Comparison of ENCODE assay signal across 1 cellular context in the genomic region with DNA sequence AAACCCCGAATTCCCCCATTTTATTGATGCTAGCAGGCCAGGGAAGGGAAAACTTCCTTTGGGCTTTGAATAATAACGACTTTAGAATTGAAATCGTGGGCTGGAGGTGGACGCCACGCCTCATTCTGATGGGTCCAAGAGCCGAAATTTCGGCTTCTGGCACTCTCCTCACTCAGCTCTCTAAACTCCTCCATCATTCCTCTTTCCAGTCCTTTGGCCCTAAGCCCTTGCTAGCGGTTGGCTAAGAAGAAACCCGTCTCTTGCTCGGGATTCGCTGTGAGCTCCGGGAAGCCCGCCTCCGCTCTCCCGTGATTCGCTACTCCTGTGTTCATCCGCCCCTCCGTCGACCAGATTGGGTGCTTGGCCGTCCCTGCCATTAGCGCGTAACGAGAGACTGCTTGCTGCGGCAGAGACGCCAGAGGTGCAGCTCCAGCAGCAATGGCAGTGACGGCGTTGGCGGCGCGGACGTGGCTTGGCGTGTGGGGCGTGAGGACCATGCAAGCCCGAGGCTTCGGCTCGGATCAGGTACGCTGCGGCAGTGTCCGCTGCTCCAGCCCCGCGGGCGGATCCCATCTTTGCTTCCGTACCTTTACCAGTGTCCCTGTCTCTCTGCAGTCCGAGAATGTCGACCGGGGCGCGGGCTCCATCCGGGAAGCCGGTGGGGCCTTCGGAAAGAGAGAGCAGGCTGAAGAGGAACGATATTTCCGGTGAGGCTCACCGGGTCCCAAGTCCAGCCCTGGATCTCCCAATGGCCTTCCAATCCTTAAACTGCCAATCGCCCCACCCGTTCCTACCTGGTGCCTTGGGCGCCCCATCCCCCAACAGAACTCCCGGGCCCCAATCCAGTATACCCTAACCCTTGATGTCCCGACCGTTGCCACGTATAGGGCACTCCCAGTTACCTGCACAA.
TF ChIP-seq lines count a peak whose summit lies in the region.

A gene (plus strand): TSS at position 379 of the 910 bp plus-strand sequence. CDS start 60 bp downstream, at position 439.

TF ChIP-seq in K562, 482 proteins besides CTCF, POLR2A, EP300 and RAD21 (continued from another document and continues in another):
- TF ChIP-seq, protein P1, sequence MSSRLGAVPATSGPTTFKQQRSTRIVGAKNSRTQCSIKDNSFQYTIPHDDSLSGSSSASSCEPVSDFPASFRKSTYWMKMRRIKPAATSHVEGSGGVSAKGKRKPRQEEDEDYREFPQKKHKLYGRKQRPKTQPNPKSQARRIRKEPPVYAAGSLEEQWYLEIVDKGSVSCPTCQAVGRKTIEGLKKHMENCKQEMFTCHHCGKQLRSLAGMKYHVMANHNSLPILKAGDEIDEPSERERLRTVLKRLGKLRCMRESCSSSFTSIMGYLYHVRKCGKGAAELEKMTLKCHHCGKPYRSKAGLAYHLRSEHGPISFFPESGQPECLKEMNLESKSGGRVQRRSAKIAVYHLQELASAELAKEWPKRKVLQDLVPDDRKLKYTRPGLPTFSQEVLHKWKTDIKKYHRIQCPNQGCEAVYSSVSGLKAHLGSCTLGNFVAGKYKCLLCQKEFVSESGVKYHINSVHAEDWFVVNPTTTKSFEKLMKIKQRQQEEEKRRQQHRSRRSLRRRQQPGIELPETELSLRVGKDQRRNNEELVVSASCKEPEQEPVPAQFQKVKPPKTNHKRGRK (tag; IDR thresholded peaks at IDR 0.05): no peak
- TF ChIP-seq RBM39 (optimal IDR thresholded peaks at IDR 0.05; ENCODE audit: low read depth, low read length) (no peak), ZNF644 (tag; IDR thresholded peaks at IDR 0.05; ENCODE audit: low read depth) (peak; percentile 42; the same call in 1 of the 2 replicates), BRCA1 (IDR thresholded peaks at IDR 0.05) (no peak), BRCA1 (CRISPR knock-in tag; IDR thresholded peaks at IDR 0.05) (0 out of 2 replicates have a peak, but pooled peaks have one; percentile 86), FOXK2 (conservative IDR thresholded peaks at IDR 0.05 in 1 of 2, IDR thresholded peaks at IDR 0.05 in 1 of 2; ENCODE audit: low read depth in 2 of 2) (peak; percentile 60 to 71; a peak in 2 of 4 replicates), CTBP1 (IDR thresholded peaks at IDR 0.05; ENCODE audit: borderline replicate concordance) (peak; percentile 70; the same call in 1 of the 2 replicates), ZNF165 (CRISPR knock-in tag; IDR thresholded peaks at IDR 0.05; ENCODE audit: borderline replicate concordance) (no peak), TRIM24 (IDR thresholded peaks at IDR 0.05) (peak in 1 of 2 experiments; percentile 35; a peak in 1 of 4 replicates), PRMT5 (CRISPR knock-in tag; IDR thresholded peaks at IDR 0.05) (no peak), SMAD3 (CRISPR knock-in tag; conservative IDR thresholded peaks at IDR 0.05) (no peak), CAMTA2 (CRISPR knock-in tag; conservative IDR thresholded peaks at IDR 0.05) (no peak), RUNX1 (IDR thresholded peaks at IDR 0.05; ENCODE audit: low read depth) (no peak), FOSL1 (tag; conservative IDR thresholded peaks at IDR 0.05) (no peak), HMG20A (CRISPR knock-in tag; conservative IDR thresholded peaks at IDR 0.05) (no peak), L3MBTL2 (IDR thresholded peaks at IDR 0.05) (no peak; the same call in 1 of the 2 replicates), PHB2 (IDR thresholded peaks at IDR 0.05; ENCODE audit: low read depth) (no peak), ZNF785 (CRISPR knock-in tag; IDR thresholded peaks at IDR 0.05) (no peak), ZNF77 (CRISPR knock-in tag; IDR thresholded peaks at IDR 0.05) (no peak), DPF2 (IDR thresholded peaks at IDR 0.05) (no peak), PTRF (tag; IDR thresholded peaks at IDR 0.05) (no peak), ATF7 (IDR thresholded peaks at IDR 0.05) (peak; percentile 68), ZNF561 (CRISPR knock-in tag; conservative IDR thresholded peaks at IDR 0.05) (no peak), NR4A1 (CRISPR knock-in tag; IDR thresholded peaks at IDR 0.05) (0 out of 2 replicates have a peak, but pooled peaks have one; percentile 33), NR4A1 (tag; IDR thresholded peaks at IDR 0.05) (no peak), STAT5A (IDR thresholded peaks at IDR 0.05; ENCODE audit: borderline replicate concordance, low read length) (no peak), ZBED1 (IDR thresholded peaks at IDR 0.05) (peak; percentile 64; the same call in 1 of the 2 replicates), OTX1 (CRISPR knock-in tag; IDR thresholded peaks at IDR 0.05) (no peak), SMAD1 (IDR thresholded peaks at IDR 0.05; ENCODE audit: low read depth, low read length, partially characterized antibody) (peak; percentile 79), ZNF324 (CRISPR knock-in tag; IDR thresholded peaks at IDR 0.05) (no peak)
- TF ChIP-seq, protein P2, sequence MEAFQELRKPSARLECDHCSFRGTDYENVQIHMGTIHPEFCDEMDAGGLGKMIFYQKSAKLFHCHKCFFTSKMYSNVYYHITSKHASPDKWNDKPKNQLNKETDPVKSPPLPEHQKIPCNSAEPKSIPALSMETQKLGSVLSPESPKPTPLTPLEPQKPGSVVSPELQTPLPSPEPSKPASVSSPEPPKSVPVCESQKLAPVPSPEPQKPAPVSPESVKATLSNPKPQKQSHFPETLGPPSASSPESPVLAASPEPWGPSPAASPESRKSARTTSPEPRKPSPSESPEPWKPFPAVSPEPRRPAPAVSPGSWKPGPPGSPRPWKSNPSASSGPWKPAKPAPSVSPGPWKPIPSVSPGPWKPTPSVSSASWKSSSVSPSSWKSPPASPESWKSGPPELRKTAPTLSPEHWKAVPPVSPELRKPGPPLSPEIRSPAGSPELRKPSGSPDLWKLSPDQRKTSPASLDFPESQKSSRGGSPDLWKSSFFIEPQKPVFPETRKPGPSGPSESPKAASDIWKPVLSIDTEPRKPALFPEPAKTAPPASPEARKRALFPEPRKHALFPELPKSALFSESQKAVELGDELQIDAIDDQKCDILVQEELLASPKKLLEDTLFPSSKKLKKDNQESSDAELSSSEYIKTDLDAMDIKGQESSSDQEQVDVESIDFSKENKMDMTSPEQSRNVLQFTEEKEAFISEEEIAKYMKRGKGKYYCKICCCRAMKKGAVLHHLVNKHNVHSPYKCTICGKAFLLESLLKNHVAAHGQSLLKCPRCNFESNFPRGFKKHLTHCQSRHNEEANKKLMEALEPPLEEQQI (IDR thresholded peaks at IDR 0.05): no peak
- TF ChIP-seq, protein P3, sequence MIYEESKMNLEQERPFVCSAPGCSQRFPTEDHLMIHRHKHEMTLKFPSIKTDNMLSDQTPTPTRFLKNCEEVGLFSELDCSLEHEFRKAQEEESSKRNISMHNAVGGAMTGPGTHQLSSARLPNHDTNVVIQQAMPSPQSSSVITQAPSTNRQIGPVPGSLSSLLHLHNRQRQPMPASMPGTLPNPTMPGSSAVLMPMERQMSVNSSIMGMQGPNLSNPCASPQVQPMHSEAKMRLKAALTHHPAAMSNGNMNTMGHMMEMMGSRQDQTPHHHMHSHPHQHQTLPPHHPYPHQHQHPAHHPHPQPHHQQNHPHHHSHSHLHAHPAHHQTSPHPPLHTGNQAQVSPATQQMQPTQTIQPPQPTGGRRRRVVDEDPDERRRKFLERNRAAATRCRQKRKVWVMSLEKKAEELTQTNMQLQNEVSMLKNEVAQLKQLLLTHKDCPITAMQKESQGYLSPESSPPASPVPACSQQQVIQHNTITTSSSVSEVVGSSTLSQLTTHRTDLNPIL (CRISPR knock-in tag; IDR thresholded peaks at IDR 0.05): no peak
- TF ChIP-seq, protein P4, sequence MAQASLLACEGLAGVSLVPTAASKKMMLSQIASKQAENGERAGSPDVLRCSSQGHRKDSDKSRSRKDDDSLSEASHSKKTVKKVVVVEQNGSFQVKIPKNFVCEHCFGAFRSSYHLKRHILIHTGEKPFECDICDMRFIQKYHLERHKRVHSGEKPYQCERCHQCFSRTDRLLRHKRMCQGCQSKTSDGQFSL (CRISPR knock-in tag; IDR thresholded peaks at IDR 0.05): no peak; the same call in 1 of the 2 replicates
- TF ChIP-seq, protein P4 (tag; IDR thresholded peaks at IDR 0.05): no peak
- TF ChIP-seq, protein P5, sequence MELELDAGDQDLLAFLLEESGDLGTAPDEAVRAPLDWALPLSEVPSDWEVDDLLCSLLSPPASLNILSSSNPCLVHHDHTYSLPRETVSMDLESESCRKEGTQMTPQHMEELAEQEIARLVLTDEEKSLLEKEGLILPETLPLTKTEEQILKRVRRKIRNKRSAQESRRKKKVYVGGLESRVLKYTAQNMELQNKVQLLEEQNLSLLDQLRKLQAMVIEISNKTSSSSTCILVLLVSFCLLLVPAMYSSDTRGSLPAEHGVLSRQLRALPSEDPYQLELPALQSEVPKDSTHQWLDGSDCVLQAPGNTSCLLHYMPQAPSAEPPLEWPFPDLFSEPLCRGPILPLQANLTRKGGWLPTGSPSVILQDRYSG (tag; conservative IDR thresholded peaks at IDR 0.05; ENCODE audit: low read depth): no peak
- TF ChIP-seq, protein P6, sequence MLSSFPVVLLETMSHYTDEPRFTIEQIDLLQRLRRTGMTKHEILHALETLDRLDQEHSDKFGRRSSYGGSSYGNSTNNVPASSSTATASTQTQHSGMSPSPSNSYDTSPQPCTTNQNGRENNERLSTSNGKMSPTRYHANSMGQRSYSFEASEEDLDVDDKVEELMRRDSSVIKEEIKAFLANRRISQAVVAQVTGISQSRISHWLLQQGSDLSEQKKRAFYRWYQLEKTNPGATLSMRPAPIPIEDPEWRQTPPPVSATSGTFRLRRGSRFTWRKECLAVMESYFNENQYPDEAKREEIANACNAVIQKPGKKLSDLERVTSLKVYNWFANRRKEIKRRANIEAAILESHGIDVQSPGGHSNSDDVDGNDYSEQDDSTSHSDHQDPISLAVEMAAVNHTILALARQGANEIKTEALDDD (IDR thresholded peaks at IDR 0.05): no peak
- TF ChIP-seq, protein P7, sequence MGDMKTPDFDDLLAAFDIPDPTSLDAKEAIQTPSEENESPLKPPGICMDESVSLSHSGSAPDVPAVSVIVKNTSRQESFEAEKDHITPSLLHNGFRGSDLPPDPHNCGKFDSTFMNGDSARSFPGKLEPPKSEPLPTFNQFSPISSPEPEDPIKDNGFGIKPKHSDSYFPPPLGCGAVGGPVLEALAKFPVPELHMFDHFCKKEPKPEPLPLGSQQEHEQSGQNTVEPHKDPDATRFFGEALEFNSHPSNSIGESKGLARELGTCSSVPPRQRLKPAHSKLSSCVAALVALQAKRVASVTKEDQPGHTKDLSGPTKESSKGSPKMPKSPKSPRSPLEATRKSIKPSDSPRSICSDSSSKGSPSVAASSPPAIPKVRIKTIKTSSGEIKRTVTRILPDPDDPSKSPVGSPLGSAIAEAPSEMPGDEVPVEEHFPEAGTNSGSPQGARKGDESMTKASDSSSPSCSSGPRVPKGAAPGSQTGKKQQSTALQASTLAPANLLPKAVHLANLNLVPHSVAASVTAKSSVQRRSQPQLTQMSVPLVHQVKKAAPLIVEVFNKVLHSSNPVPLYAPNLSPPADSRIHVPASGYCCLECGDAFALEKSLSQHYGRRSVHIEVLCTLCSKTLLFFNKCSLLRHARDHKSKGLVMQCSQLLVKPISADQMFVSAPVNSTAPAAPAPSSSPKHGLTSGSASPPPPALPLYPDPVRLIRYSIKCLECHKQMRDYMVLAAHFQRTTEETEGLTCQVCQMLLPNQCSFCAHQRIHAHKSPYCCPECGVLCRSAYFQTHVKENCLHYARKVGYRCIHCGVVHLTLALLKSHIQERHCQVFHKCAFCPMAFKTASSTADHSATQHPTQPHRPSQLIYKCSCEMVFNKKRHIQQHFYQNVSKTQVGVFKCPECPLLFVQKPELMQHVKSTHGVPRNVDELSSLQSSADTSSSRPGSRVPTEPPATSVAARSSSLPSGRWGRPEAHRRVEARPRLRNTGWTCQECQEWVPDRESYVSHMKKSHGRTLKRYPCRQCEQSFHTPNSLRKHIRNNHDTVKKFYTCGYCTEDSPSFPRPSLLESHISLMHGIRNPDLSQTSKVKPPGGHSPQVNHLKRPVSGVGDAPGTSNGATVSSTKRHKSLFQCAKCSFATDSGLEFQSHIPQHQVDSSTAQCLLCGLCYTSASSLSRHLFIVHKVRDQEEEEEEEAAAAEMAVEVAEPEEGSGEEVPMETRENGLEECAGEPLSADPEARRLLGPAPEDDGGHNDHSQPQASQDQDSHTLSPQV (IDR thresholded peaks at IDR 0.05): 0 out of 2 replicates have a peak, but pooled peaks have one; percentile 5
- TF ChIP-seq, protein P8, sequence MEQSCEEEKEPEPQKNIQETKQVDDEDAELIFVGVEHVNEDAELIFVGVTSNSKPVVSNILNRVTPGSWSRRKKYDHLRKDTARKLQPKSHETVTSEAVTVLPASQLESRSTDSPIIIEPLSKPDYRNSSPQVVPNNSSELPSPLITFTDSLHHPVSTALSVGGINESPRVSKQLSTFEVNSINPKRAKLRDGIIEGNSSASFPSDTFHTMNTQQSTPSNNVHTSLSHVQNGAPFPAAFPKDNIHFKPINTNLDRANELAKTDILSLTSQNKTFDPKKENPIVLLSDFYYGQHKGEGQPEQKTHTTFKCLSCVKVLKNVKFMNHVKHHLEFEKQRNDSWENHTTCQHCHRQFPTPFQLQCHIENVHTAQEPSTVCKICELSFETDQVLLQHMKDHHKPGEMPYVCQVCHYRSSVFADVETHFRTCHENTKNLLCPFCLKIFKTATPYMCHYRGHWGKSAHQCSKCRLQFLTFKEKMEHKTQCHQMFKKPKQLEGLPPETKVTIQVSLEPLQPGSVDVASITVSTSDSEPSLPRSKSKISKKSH (CRISPR knock-in tag; IDR thresholded peaks at IDR 0.05): no peak
- TF ChIP-seq, protein P9, sequence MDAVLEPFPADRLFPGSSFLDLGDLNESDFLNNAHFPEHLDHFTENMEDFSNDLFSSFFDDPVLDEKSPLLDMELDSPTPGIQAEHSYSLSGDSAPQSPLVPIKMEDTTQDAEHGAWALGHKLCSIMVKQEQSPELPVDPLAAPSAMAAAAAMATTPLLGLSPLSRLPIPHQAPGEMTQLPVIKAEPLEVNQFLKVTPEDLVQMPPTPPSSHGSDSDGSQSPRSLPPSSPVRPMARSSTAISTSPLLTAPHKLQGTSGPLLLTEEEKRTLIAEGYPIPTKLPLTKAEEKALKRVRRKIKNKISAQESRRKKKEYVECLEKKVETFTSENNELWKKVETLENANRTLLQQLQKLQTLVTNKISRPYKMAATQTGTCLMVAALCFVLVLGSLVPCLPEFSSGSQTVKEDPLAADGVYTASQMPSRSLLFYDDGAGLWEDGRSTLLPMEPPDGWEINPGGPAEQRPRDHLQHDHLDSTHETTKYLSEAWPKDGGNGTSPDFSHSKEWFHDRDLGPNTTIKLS (IDR thresholded peaks at IDR 0.05; ENCODE audit: borderline replicate concordance, low read depth): peak; percentile 81
- TF ChIP-seq, protein P10, sequence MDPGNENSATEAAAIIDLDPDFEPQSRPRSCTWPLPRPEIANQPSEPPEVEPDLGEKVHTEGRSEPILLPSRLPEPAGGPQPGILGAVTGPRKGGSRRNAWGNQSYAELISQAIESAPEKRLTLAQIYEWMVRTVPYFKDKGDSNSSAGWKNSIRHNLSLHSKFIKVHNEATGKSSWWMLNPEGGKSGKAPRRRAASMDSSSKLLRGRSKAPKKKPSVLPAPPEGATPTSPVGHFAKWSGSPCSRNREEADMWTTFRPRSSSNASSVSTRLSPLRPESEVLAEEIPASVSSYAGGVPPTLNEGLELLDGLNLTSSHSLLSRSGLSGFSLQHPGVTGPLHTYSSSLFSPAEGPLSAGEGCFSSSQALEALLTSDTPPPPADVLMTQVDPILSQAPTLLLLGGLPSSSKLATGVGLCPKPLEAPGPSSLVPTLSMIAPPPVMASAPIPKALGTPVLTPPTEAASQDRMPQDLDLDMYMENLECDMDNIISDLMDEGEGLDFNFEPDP (CRISPR knock-in tag; IDR thresholded peaks at IDR 0.05): no peak
